ENCODE assay signal across 8 cellular contexts in the genomic region with DNA sequence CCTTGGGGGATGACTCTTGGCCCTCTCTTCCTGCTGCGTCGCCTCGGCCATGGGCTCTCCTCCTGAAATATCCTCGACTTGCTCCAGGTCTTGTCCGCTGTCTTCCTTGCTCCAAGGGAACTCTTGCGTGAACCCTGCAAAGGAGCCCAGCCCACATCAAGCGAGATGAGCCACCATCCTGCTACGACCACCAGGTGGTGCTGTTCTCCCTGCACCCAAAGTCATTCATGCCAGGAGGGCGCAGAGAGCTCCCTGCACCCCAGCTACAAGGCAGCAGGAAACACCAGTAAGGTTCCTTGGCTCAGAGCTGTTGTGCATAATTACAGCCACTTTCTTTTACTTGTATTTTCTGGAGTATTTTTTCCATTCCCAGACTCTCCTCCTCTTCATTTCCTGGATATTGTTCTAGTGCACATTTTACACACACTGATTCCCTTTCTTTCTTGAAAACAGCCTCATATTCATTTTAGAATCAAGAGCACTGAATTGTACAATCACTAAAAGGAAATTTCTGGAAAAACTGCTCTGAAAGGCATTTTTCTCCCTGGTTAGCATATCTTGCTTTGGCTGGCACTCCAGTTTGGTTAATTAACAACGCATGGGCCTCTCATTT.
A peak's percentile ranks its signal among the peaks of the same experiment; 100 is the strongest.
DNase-seq lines count a peak whose midpoint lies in the region; ATAC-seq and TF ChIP-seq lines count a peak whose summit lies in the region.

No MANE protein-coding gene starts in this region.

- H4K91ac ChIP-seq in H9 (ENCODE audit: insufficient read length, low read depth, low read length), result no peak overlapping the region

- no peaks in the 10 kb centered on the region for H3K79me1 ChIP-seq in H9 (ENCODE audit: insufficient read depth, low read depth, low read length, poor library complexity, severe bottlenecking)

- DNase-seq in stimulated activated naive CD4-positive, alpha-beta T cell treated with Interleukin-2 at 50 U/mL for 16 hours (lab: John Stamatoyannopoulos, UW), result peak; percentile 12
- no peak for DNase-seq in stimulated activated naive CD4-positive, alpha-beta T cell (lab: John Stamatoyannopoulos, UW)
- DNase-seq in H9 (peak; percentile 90), LNCaP clone FGC (ENCODE audit: low read depth) (peak; percentile 7), SK-N-DZ (ENCODE audit: low spot score) (peak; percentile 5), cardiac fibroblast (ENCODE audit: low read depth in 2 of 2) (peak; percentile 25 to 53), left kidney (ENCODE audit: low read depth, low spot score) (peak; percentile 90)

- H2AFZ ChIP-seq in H9 (ENCODE audit: low read length), result no peak overlapping the region

- H3K4me3 Mint-ChIP-seq in H9, result no peak overlapping the region
- no peak overlapping the region for H3K4me3 Mint-ChIP-seq in stimulated activated memory B cell treated with anti-CD40 and anti-IgM and Interleukin-4, amounts not matched to agents 10 μg/mL and 1 μg/mL and 100 μg/mL, for 72 hours

- no peak overlapping the region for H3T11ph ChIP-seq in H9 (ENCODE audit: low read length)

- no peak overlapping the region for H3K9ac ChIP-seq in H9 (ENCODE audit: extremely low read depth, insufficient read length, low read length)

- no peak overlapping the region for H2AK5ac ChIP-seq in H9 (ENCODE audit: insufficient read length, low read length)

- no peak overlapping the region for H2BK12ac ChIP-seq in H9 (ENCODE audit: insufficient read length, low read depth, low read length)

- no peak overlapping the region for H3K56ac ChIP-seq in H9 (ENCODE audit: insufficient read length, low read depth, low read length)

- H3K36me3 Mint-ChIP-seq in H9 (ENCODE audit: insufficient read depth in 1 of 3, low read depth in 3 of 3), result no peaks in the 10 kb centered on the region
- H3K36me3 Mint-ChIP-seq in stimulated activated memory B cell treated with anti-CD40 and anti-IgM and Interleukin-4, amounts not matched to agents 10 μg/mL and 1 μg/mL and 100 μg/mL, for 72 hours, result no peaks in the 10 kb centered on the region

- no peak overlapping the region for H2BK15ac ChIP-seq in H9 (ENCODE audit: low read depth, low read length)

- no peaks in the 10 kb centered on the region for H3K9me3 ChIP-seq in H9 (ENCODE audit: control insufficient read depth, low read depth, low read length)

- peaks cover 4% of the 10 kb centered on the region for H3K27me3 Mint-ChIP-seq in H9 (ENCODE audit: low read depth)
- no peaks in the 10 kb centered on the region for H3K27me3 Mint-ChIP-seq in stimulated activated memory B cell treated with anti-CD40 and anti-IgM and Interleukin-4, amounts not matched to agents 10 μg/mL and 1 μg/mL and 100 μg/mL, for 72 hours

- H4K8ac ChIP-seq in H9 (replicated peaks; ENCODE audit: insufficient read length, low read depth, low read length), result no peak overlapping the region

- H3K4ac ChIP-seq in H9 (ENCODE audit: low read depth, low read length), result no peak overlapping the region

- H3K23ac ChIP-seq in H9 (ENCODE audit: insufficient read length, low read depth, low read length), result no peak overlapping the region

- TF ChIP-seq CTCF in H9 (conservative IDR thresholded peaks at IDR 0.05) (peak; percentile 96), LNCaP clone FGC (IDR thresholded peaks at IDR 0.05; ENCODE audit: control insufficient read depth, extremely low read depth, insufficient read depth) (peak; percentile 93), cardiac fibroblast (IDR thresholded peaks at IDR 0.05; ENCODE audit: low read depth, low read length) (peak; percentile 40)

- H3K79me2 ChIP-seq in H9 (ENCODE audit: insufficient read depth, low read length), result no peaks in the 10 kb centered on the region

- no peak overlapping the region for H3K14ac ChIP-seq in H9 (ENCODE audit: insufficient read depth, low read length)

- H3K9me3 Mint-ChIP-seq in H9, result no peaks in the 10 kb centered on the region
- H3K9me3 Mint-ChIP-seq in stimulated activated memory B cell treated with anti-CD40 and anti-IgM and Interleukin-4, amounts not matched to agents 10 μg/mL and 1 μg/mL and 100 μg/mL, for 72 hours, result no peaks in the 10 kb centered on the region

- no peak overlapping the region for H3K27ac Mint-ChIP-seq in H9
- H3K27ac Mint-ChIP-seq in stimulated activated memory B cell treated with anti-CD40 and anti-IgM and Interleukin-4, amounts not matched to agents 10 μg/mL and 1 μg/mL and 100 μg/mL, for 72 hours, result no peak overlapping the region

- H2BK120ac ChIP-seq in H9 (ENCODE audit: low read depth, low read length, poor library complexity, severe bottlenecking), result no peak overlapping the region

- no peak overlapping the region for H3K4me3 ChIP-seq in LNCaP clone FGC (ENCODE audit: low read depth, low read length)
- H3K4me3 ChIP-seq in cardiac fibroblast (replicated peaks in 1 of 2; ENCODE audit: low read depth in 2 of 2, low read length in 2 of 2), result no peak overlapping the region

- ATAC-seq in stimulated activated memory B cell treated with anti-CD40 and anti-IgM and Interleukin-4, amounts not matched to agents 10 μg/mL and 1 μg/mL and 100 μg/mL, for 72 hours, result peak; percentile 59

- no peak overlapping the region for H3K18ac ChIP-seq in H9 (ENCODE audit: insufficient read length, low read depth, low read length)

- H3K23me2 ChIP-seq in H9 (ENCODE audit: insufficient read length, low read depth, low read length, poor library complexity, severe bottlenecking), result no peaks in the 10 kb centered on the region

- H2BK5ac ChIP-seq in H9 (ENCODE audit: insufficient read length, low read length), result no peak overlapping the region

- H4K20me1 ChIP-seq in H9 (ENCODE audit: control insufficient read depth, insufficient read depth, insufficient read length), result no peaks in the 10 kb centered on the region

- H2BK20ac ChIP-seq in H9 (ENCODE audit: low read depth, low read length, poor library complexity, severe bottlenecking), result no peak overlapping the region

- no peak overlapping the region for H3K4me2 ChIP-seq in H9 (ENCODE audit: insufficient read depth, insufficient read length, low read length)

- no peak overlapping the region for H4K5ac ChIP-seq in H9 (ENCODE audit: insufficient read length, low read depth, low read length)

- peaks cover 27 to 30% of the 10 kb centered on the region in 2 experiments for H3K4me1 Mint-ChIP-seq in H9
- H3K4me1 Mint-ChIP-seq in stimulated activated memory B cell treated with anti-CD40 and anti-IgM and Interleukin-4, amounts not matched to agents 10 μg/mL and 1 μg/mL and 100 μg/mL, for 72 hours, result no peaks in the 10 kb centered on the region

- 0 out of 2 replicates have a peak, but pooled peaks cover 2% of the 10 kb centered on the region for H3K4me1 ChIP-seq in H9 (ENCODE audit: insufficient read depth, low read length)

- no peak overlapping the region for H3K27ac ChIP-seq in H9 (ENCODE audit: insufficient read length, low read depth, low read length)

- WGBS in H9 (ENCODE audit: extremely low coverage, insufficient read length, low lambda C conversion rate), result no CpG with 5 or more reads among the region's 10 CpGs

- no peaks in the 10 kb centered on the region; the same call in 1 of the 2 replicates for H3K27me3 ChIP-seq in H9 (ENCODE audit: insufficient read depth, low read length)

Comparison
In these comparisons a context has a peak if more than half of its experiments do, and no peak if none do; other contexts are left out.
1. DNase-seq: peak in stimulated activated naive CD4-positive, alpha-beta T cell treated with Interleukin-2 at 50 U/mL for 16 hours (single experiment), H9 (single experiment), LNCaP clone FGC (single experiment), SK-N-DZ (single experiment), cardiac fibroblast (2 of 2) and left kidney (single experiment); none in stimulated activated naive CD4-positive, alpha-beta T cell (0 of 6).
2. CTCF ChIP-seq: peak in every context shown above with its lines; median percentile 96 in H9; 93 in LNCaP clone FGC; 40 in cardiac fibroblast.